Comparison of ENCODE assay signal across 21 cellular contexts in genomic region chr14:99630202-99630601, GRCh38. TPM values are rescaled to one million over a fixed set of nuclear protein-coding genes. Genes with fewer than 3 reads are reported as not detected.
"Had no signal": no experiment of that assay in that cellular context is flagged by ENCODE, and none has a peak within 500 bp of the region (broad histone marks: within the 10 kb centered on the region; RNA-seq: fewer than 3 reads in every experiment).

No MANE protein-coding gene starts in this region.

- FAIRE-seq: bronchial epithelial cell had no signal

- H3K9me3 ChIP-seq: SJSA1 had no signal

- H3K27me3 ChIP-seq: SJSA1 had no signal

- ATAC-seq: activated CD8-positive, alpha-beta T cell treated with anti-CD3 and anti-CD28 coated beads, Interleukin-2, amount 10 ng/mL, durations not matched to agents 7 days and 5 days; Panc1; SK-N-SH treated with all-trans-retinoic acid at 6 μM for 48 hours had no signal

- H3K4me3 ChIP-seq: SJSA1 had no signal

- H3K27ac ChIP-seq: SJSA1 had no signal

- H3K36me3 ChIP-seq: SJSA1 had no signal

- DNase-seq: activated CD4-positive, alpha-beta T cell treated with anti-CD3 and anti-CD28 coated beads for 48 hours; activated CD4-positive, alpha-beta T cell treated with anti-CD3 and anti-CD28 coated beads, Interleukin-2, amount 50 U/mL, for 4 hours; activated CD4-positive, CD25-positive, alpha-beta regulatory T cell treated with anti-CD3 and anti-CD28 coated beads, Interleukin-2, amount 50 U/mL, for 72 hours; activated CD8-positive, alpha-beta memory T cell treated with anti-CD3 and anti-CD28 coated beads, Interleukin-2, amount 50 U/mL, for 48 hours; activated CD8-positive, alpha-beta T cell treated with anti-CD3 and anti-CD28 coated beads, Interleukin-2, amount 10 ng/mL, durations not matched to agents 7 days and 5 days; activated naive CD4-positive, alpha-beta T cell; activated T-cell treated with anti-CD3 and anti-CD28 coated beads, Interleukin-2, amount 50 U/mL, for 1 hour; central memory CD4-positive, alpha-beta T cell; MM.1S; NCI-H1105 treated with DMSO at 0.1 percent for 48 hours; NCI-H1436 treated with DMSO at 0.1 percent for 48 hours; NCI-H187; NCI-H2081 treated with DMSO at 0.1 percent for 48 hours; NCI-H446; NCI-H524; Right ventricle myocardium superior; RPMI8226 had no signal

RNA-seq across cellular contexts. Expression of gene HHIPL1, which starts 14.7 kb away (rescaled TPM):
- total RNA-seq: activated CD8-positive, alpha-beta T cell treated with anti-CD3 and anti-CD28 coated beads, Interleukin-2, amount 10 ng/mL, durations not matched to agents 7 days and 5 days had no signal

RNA-seq across cellular contexts. Expression of gene CYP46A1, which starts 53.9 kb away (rescaled TPM):
- total RNA-seq: activated CD8-positive, alpha-beta T cell treated with anti-CD3 and anti-CD28 coated beads, Interleukin-2, amount 10 ng/mL, durations not matched to agents 7 days and 5 days; bronchial epithelial cell had no signal
